Comparison of ENCODE assay signal across 17 cellular contexts in the genomic region with DNA sequence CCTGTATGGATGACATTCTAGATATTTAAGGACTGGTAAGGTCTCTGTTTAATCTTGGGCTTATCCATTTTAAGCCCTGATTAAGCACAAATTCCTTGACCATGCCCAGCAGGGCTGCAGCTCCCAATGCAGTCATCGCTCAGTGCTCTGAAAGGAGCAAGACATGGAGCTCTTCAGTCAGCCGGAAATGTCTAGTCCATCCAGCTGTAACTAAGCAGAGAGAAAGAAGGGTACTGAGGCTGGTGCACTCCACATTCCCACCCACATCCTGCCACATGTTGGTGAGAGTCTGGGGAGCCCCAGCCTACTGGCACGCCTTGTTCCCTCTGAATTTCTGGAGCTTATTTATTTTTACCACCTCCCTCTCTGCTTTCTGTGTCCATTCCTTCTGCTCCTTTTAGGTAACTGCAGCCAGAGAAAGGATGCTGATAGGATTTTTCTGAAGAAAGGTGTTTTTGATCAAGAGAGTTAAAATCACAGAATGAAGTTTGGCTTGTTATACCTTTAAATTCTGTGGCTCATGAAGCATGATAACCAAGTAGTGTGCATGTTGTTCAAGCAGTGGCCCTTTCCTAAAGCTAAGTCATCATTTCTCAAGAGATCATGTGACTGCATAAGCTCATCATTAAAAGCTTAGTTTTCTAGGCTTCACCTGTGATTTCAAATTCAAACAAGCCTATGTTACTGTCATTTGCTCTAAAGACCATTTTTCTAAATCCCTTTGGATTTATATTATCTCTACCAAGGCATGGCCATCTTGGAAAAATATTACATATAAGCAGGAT.
DNase-seq lines count a peak whose midpoint lies in the region; ATAC-seq, FAIRE-seq and TF ChIP-seq lines count a peak whose summit lies in the region.
"Had no signal": no experiment of that assay in that cellular context is flagged by ENCODE, and none has a peak within 500 bp of the region (broad histone marks: within the 10 kb centered on the region; RNA-seq: fewer than 3 reads in every experiment).

No MANE protein-coding gene starts in this region.

- peak; percentile 28 for ATAC-seq in stimulated activated naive CD8-positive, alpha-beta T cell treated with anti-CD3 and anti-CD28 coated beads, Interleukin-15, Interleukin-2, amounts not matched to agents 100 U/mL and 50 U/mL, for 24 hours
- no peak for ATAC-seq in GM21526 (IDR thresholded peaks at IDR 0.05; ENCODE audit: low FRiP score, unreplicated experiment)
- ATAC-seq: left ventricle myocardium superior had no signal

- peaks cover 87% of the 10 kb centered on the region for H3K4me1 ChIP-seq in HUES48 (ENCODE audit: control insufficient read depth, insufficient read depth, low read length)

- H3K4me3 ChIP-seq in HUES48 (ENCODE audit: low read depth, low read length) (no peak overlapping the region), fibroblast of mammary gland (ENCODE audit: control insufficient read depth, low read depth, low read length) (no peak overlapping the region)
- H3K4me3 ChIP-seq: heart left ventricle, sigmoid colon had no signal

- FAIRE-seq in RCC 7860 (lab: Jason Lieb, UNC), result no peak

- DNase-seq in RCC 7860 (ENCODE audit: low spot score) (peak; percentile 54), fibroblast of mammary gland (ENCODE audit: low read depth) (peak; percentile 19), NCI-H2227 treated with DMSO at 0.1 percent for 48 hours (lab: John Stamatoyannopoulos, UW) (no peak), putamen (ENCODE audit: low spot score) (no peak)
- DNase-seq in stimulated activated naive CD8-positive, alpha-beta T cell treated with anti-CD3 and anti-CD28 coated beads, Interleukin-15, Interleukin-2, amounts not matched to agents 100 U/mL and 50 U/mL, for 24 hours, result no peak
- DNase-seq: activated CD4-positive, alpha-beta memory T cell treated with anti-CD3 and anti-CD28 coated beads for 36 hours; activated effector memory CD4-positive, alpha-beta T cell treated with Interleukin-2 at 50 U/mL for 16 hours; central memory CD4-positive, alpha-beta T cell; COR-L47; heart left ventricle; left ventricle myocardium superior; NCI-H1105; NCI-H446 treated with DMSO at 0.1 percent for 48 hours; RPMI8226; sigmoid colon had no signal

- H3K27ac ChIP-seq in HUES48 (ENCODE audit: low read depth, low read length), result peak overlapping the region; percentile 29
- H3K27ac ChIP-seq: heart left ventricle, sigmoid colon had no signal

- H3K9me3 ChIP-seq in HUES48 (ENCODE audit: control insufficient read depth, insufficient read depth, low read length), result no peaks in the 10 kb centered on the region
- H3K9me3 ChIP-seq: heart left ventricle, sigmoid colon had no signal

- H3K9ac ChIP-seq in HUES48 (ENCODE audit: low read depth, low read length), result no peak overlapping the region

- H3K27me3 ChIP-seq in HUES48 (ENCODE audit: control insufficient read depth, insufficient read depth, low read length), result no peaks in the 10 kb centered on the region
- H3K27me3 ChIP-seq: heart left ventricle, sigmoid colon had no signal

- no peak for TF ChIP-seq CTCF in fibroblast of mammary gland (conservative IDR thresholded peaks at IDR 0.05; ENCODE audit: control insufficient read depth, insufficient read depth, low read depth, low read length)

- no peaks in the 10 kb centered on the region for H3K36me3 ChIP-seq in HUES48 (ENCODE audit: control insufficient read depth, insufficient read depth, low read length)
- H3K36me3 ChIP-seq: heart left ventricle, sigmoid colon had no signal

Comparison
In these comparisons a context has a peak if more than half of its experiments do, and no peak if none do; other contexts are left out.
1. DNase-seq: peak in RCC 7860 (single experiment) and fibroblast of mammary gland (single experiment); none in stimulated activated naive CD8-positive, alpha-beta T cell treated with anti-CD3 and anti-CD28 coated beads, Interleukin-15, Interleukin-2, amounts not matched to agents 100 U/mL and 50 U/mL, for 24 hours (single experiment), NCI-H2227 treated with DMSO at 0.1 percent for 48 hours (single experiment) and putamen (single experiment).